In genomic region chr20:32479012-32479411, GRCh38 we compare ENCODE assay signal across 25 cellular contexts.
A peak's percentile ranks its signal among the peaks of the same experiment; 100 is the strongest.
DNase-seq lines count a peak whose midpoint lies in the region; ATAC-seq and TF ChIP-seq lines count a peak whose summit lies in the region.
"Had no signal": no experiment of that assay in that cellular context is flagged by ENCODE, and none has a peak within 500 bp of the region (broad histone marks: within the 10 kb centered on the region; RNA-seq: fewer than 3 reads in every experiment).

No MANE protein-coding gene starts in this region.

- H3K36me3 ChIP-seq in endodermal cell (ENCODE audit: control insufficient read depth, insufficient read depth, low read length): peaks cover 17% of the 10 kb centered on the region
- H3K36me3 ChIP-seq: lower lobe of right lung had no signal

- peaks cover 4% of the 10 kb centered on the region for H3K36me3 Mint-ChIP-seq in endodermal cell (ENCODE audit: low read depth)
- no peaks in the 10 kb centered on the region for H3K36me3 Mint-ChIP-seq in neural crest cell (ENCODE audit: low read depth)
- H3K36me3 Mint-ChIP-seq: activated naive CD8-positive, alpha-beta T cell; stimulated activated memory B cell treated with anti-CD40 and anti-IgM and Interleukin-4, amounts not matched to agents 10 μg/mL and 1 μg/mL and 100 μg/mL, for 72 hours had no signal

- H3K9me3 ChIP-seq in endodermal cell (ENCODE audit: control insufficient read depth, low read length): no peaks in the 10 kb centered on the region
- H3K9me3 ChIP-seq: lower lobe of right lung had no signal

- no peak for ATAC-seq in left cardiac atrium
- no peak for ATAC-seq in Right ventricle myocardium superior (ENCODE audit: poor library complexity)
- no peak for ATAC-seq in HG02852 (IDR thresholded peaks at IDR 0.05; ENCODE audit: unreplicated experiment)
- ATAC-seq in HG03045 (IDR thresholded peaks at IDR 0.05; ENCODE audit: unreplicated experiment): no peak
- ATAC-seq in GM19463 (IDR thresholded peaks at IDR 0.05; ENCODE audit: unreplicated experiment): no peak
- ATAC-seq: lower lobe of right lung; stimulated activated memory B cell treated with anti-CD40 and anti-IgM and Interleukin-4, amounts not matched to agents 10 μg/mL and 1 μg/mL and 100 μg/mL, for 72 hours had no signal

- intact Hi-C loops in left cardiac atrium (cut with DNase I) (no loop called here), Right ventricle myocardium superior (cut with DNase I) (no loop called here)

- no peaks in the 10 kb centered on the region for H3K27me3 ChIP-seq in endodermal cell (ENCODE audit: control insufficient read depth, insufficient read depth, low read length, poor library complexity, severe bottlenecking)

- no peak overlapping the region for H3K27ac ChIP-seq in endodermal cell (ENCODE audit: low read depth, low read length)
- H3K27ac ChIP-seq: HL-60, KMS-11, lower lobe of right lung had no signal

- H3K4me1 Mint-ChIP-seq in endodermal cell (peaks cover 51% of the 10 kb centered on the region), neural crest cell (peaks cover 79% of the 10 kb centered on the region)

- H3K4me3 ChIP-seq in endodermal cell (ENCODE audit: low read length): no peak overlapping the region
- H3K4me3 ChIP-seq: lower lobe of right lung, skin epidermis had no signal

- TF ChIP-seq CTCF in endodermal cell (conservative IDR thresholded peaks at IDR 0.05) (peak; percentile 22), neural crest cell (conservative IDR thresholded peaks at IDR 0.05) (no peak)

- no peak overlapping the region for H3K9ac ChIP-seq in endodermal cell (ENCODE audit: extremely low read depth, low read length, poor library complexity, severe bottlenecking)
- H3K9ac ChIP-seq: KMS-11 had no signal

- H3K9me3 Mint-ChIP-seq in endodermal cell: no peaks in the 10 kb centered on the region
- no peaks in the 10 kb centered on the region for H3K9me3 Mint-ChIP-seq in neural crest cell
- H3K9me3 Mint-ChIP-seq: central memory CD8-positive, alpha-beta T cell; stimulated activated memory B cell treated with anti-CD40 and anti-IgM and Interleukin-4, amounts not matched to agents 10 μg/mL and 1 μg/mL and 100 μg/mL, for 72 hours; T-helper 2 cell treated with Interferon-gamma antibody and Interleukin-4, amounts not matched to agents 5 μg/mL and 100 μg/mL, for 36 hours had no signal

- H3K27ac Mint-ChIP-seq in endodermal cell (peak overlapping the region; percentile 24), neural crest cell (ENCODE audit: unreplicated experiment) (no peak overlapping the region)
- H3K27ac Mint-ChIP-seq: stimulated activated memory B cell treated with anti-CD40 and anti-IgM and Interleukin-4, amounts not matched to agents 10 μg/mL and 1 μg/mL and 100 μg/mL, for 72 hours; T-helper 2 cell treated with Interferon-gamma antibody and Interleukin-4, amounts not matched to agents 5 μg/mL and 100 μg/mL, for 36 hours had no signal

- H3K27me3 Mint-ChIP-seq in endodermal cell (ENCODE audit: insufficient read depth) (no peaks in the 10 kb centered on the region), neural crest cell (ENCODE audit: low read depth) (no peaks in the 10 kb centered on the region)
- H3K27me3 Mint-ChIP-seq: activated naive CD8-positive, alpha-beta T cell; central memory CD8-positive, alpha-beta T cell; stimulated activated memory B cell treated with anti-CD40 and anti-IgM and Interleukin-4, amounts not matched to agents 10 μg/mL and 1 μg/mL and 100 μg/mL, for 72 hours had no signal

- DNase-seq in left cardiac atrium: peak; percentile 2
- no peak for DNase-seq in Right ventricle myocardium superior
- DNase-seq in endodermal cell: peak; percentile 38
- DNase-seq in neural crest cell (ENCODE audit: low read depth, low spot score): no peak
- no peak for DNase-seq in NCI-H1048 (lab: John Stamatoyannopoulos, UW)
- DNase-seq: ACHN; activated T-cell treated with anti-CD3 and anti-CD28 coated beads for 4 hours; COR-L47; foreskin melanocyte; GDM1; lower lobe of right lung; NCI-H1105 treated with DMSO at 0.1 percent for 48 hours; NK-92 treated with Interleukin-12 subunit alpha and Interleukin-12 subunit beta, amount 100 ng/mL, for 24 hours; nucleus accumbens; SHP77 treated with DMSO at 0.1 percent for 48 hours had no signal

- WGBS in endodermal cell (ENCODE audit: insufficient coverage in 1 of 2, insufficient read length in 1 of 2), 2 experiments: 97 to 100% methylated on average over 2 to 5 of the region's 5 CpGs

- no peak overlapping the region for H3K4me3 Mint-ChIP-seq in endodermal cell
- H3K4me3 Mint-ChIP-seq in neural crest cell: peak overlapping the region; percentile 91
- H3K4me3 Mint-ChIP-seq: activated naive CD8-positive, alpha-beta T cell; central memory CD8-positive, alpha-beta T cell; stimulated activated memory B cell treated with anti-CD40 and anti-IgM and Interleukin-4, amounts not matched to agents 10 μg/mL and 1 μg/mL and 100 μg/mL, for 72 hours; T-helper 2 cell treated with Interferon-gamma antibody and Interleukin-4, amounts not matched to agents 5 μg/mL and 100 μg/mL, for 36 hours had no signal

- peaks cover 29% of the 10 kb centered on the region for H3K4me1 ChIP-seq in endodermal cell (ENCODE audit: control insufficient read depth, insufficient read depth, low read length)

Comparison
In these comparisons a context has a peak if more than half of its experiments do, and no peak if none do; other contexts are left out.
1. DNase-seq: peak in left cardiac atrium (single experiment) and endodermal cell (single experiment); none in Right ventricle myocardium superior (single experiment), neural crest cell (single experiment) and NCI-H1048 (single experiment).